ENCODE assay signal across 8 cellular contexts in the genomic region with DNA sequence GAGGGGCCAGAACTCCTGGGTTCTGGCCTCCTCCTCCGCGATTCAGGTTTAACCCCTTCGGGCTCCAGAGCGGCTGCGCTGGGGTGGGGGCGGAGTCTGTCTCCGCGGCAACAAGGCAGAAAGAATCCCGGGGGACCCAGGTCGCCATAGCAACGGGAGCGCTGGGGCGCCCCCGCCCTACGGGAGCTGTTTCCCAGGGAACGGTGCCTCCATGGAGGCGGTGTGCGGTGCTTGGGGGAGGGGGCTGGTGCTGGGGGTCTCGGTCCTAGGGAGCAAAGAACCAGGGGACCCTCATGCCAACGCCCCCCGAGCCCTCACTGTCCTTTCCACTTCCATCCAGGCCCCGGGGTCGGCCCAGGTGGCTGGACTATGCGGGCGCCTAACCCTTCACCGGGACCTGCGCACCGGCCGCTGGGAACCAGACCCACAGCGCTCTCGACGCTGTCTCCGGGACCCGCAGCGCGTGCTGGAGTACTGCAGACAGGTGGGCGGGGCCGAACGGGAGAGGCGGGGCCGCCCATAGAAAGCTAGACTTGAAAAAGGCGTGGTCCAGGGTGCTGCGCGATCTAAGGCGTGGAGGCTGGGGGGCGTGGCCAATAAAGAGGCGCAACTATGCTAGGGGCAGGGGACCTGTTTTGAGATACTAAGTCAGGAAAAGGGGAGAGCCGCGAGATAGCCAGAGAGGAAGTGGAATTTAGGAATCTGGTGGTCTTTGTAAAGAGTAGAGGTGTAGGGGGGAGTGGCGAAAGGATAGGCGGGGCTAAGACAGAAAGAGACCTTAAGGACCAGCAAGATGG. TPM values are rescaled to one million over a fixed set of nuclear protein-coding genes. Genes with fewer than 3 reads are reported as not detected.
DNase-seq lines count a peak whose midpoint lies in the region; ATAC-seq and TF ChIP-seq lines count a peak whose summit lies in the region.

No MANE protein-coding gene starts in this region.

- no peaks in the 10 kb centered on the region for H3K9me3 Mint-ChIP-seq in activated T-helper 2 cell treated with anti-CD3 and anti-CD28 coated beads, Interferon-gamma antibody, Interleukin-2, Interleukin-4, amounts not matched to agents 10 μg/mL and 5 μg/mL and 100 μg/mL, durations not matched to agents 14 hours and 24 hours and 36 hours

- H3K4me3 Mint-ChIP-seq in activated T-helper 2 cell treated with anti-CD3 and anti-CD28 coated beads, Interferon-gamma antibody, Interleukin-2, Interleukin-4, amounts not matched to agents 10 μg/mL and 5 μg/mL and 100 μg/mL, durations not matched to agents 14 hours and 24 hours and 36 hours (ENCODE audit: low read depth): peak overlapping the region; percentile 76

- peaks cover 27% of the 10 kb centered on the region for H3K27me3 Mint-ChIP-seq in activated T-helper 2 cell treated with anti-CD3 and anti-CD28 coated beads, Interferon-gamma antibody, Interleukin-2, Interleukin-4, amounts not matched to agents 10 μg/mL and 5 μg/mL and 100 μg/mL, durations not matched to agents 14 hours and 24 hours and 36 hours (ENCODE audit: low read depth)

- H3K4me1 Mint-ChIP-seq in activated T-helper 2 cell treated with anti-CD3 and anti-CD28 coated beads, Interferon-gamma antibody, Interleukin-2, Interleukin-4, amounts not matched to agents 10 μg/mL and 5 μg/mL and 100 μg/mL, durations not matched to agents 14 hours and 24 hours and 36 hours (ENCODE audit: low read depth): peaks cover 13% of the 10 kb centered on the region

- ATAC-seq in thoracic aorta (ENCODE audit: insufficient number of reproducible peaks, low FRiP score, low read depth): no peak
- ATAC-seq in HG03432 (IDR thresholded peaks at IDR 0.05; ENCODE audit: unreplicated experiment): no peak

- DNase-seq in GM12865 (ENCODE audit: low read depth) (peak; percentile 91), M059J (ENCODE audit: low read depth) (peak; percentile 49), RWPE1 (ENCODE audit: low spot score) (peak; percentile 74), fibroblast of pulmonary artery (ENCODE audit: low read depth) (peak; percentile 60), thoracic aorta (ENCODE audit: low spot score) (no peak)
- DNase-seq in activated T-helper 2 cell treated with anti-CD3 and anti-CD28 coated beads, Interferon-gamma antibody, Interleukin-2, Interleukin-4, amounts not matched to agents 10 μg/mL and 5 μg/mL and 100 μg/mL, durations not matched to agents 14 hours and 24 hours and 36 hours (ENCODE audit: low spot score): peak; percentile 85

- CTCF ChIA-PET in RWPE1 (lab: Yijun Ruan, JAX): interaction anchor here (0.7 to 1.1 kb wide), 3 partner anchors 12 to 313 kb away, joined by 3 read pairs; no protein-coding TSS in a partner anchor

- H3K27ac ChIP-seq in RWPE1 (no peak overlapping the region), neutrophil (no peak overlapping the region), thoracic aorta (no peak overlapping the region)

- H3K36me3 ChIP-seq in neutrophil (no peaks in the 10 kb centered on the region), thoracic aorta (no peaks in the 10 kb centered on the region)

- no peaks in the 10 kb centered on the region for H3K36me3 Mint-ChIP-seq in activated T-helper 2 cell treated with anti-CD3 and anti-CD28 coated beads, Interferon-gamma antibody, Interleukin-2, Interleukin-4, amounts not matched to agents 10 μg/mL and 5 μg/mL and 100 μg/mL, durations not matched to agents 14 hours and 24 hours and 36 hours (ENCODE audit: low read depth)

- TF ChIP-seq CTCF in GM12865 (IDR thresholded peaks at IDR 0.05; ENCODE audit: insufficient read depth, low read depth, low read length, missing control alignments): no peak
- TF ChIP-seq CTCF in RWPE1 (conservative IDR thresholded peaks at IDR 0.05; ENCODE audit: low read depth): no peak
- no peak for TF ChIP-seq CTCF in fibroblast of pulmonary artery (IDR thresholded peaks at IDR 0.05; ENCODE audit: low read length, missing control alignments)
- no peak for TF ChIP-seq CTCF in neutrophil (IDR thresholded peaks at IDR 0.05)
- no peak for TF ChIP-seq CTCF in thoracic aorta (IDR thresholded peaks at IDR 0.05)

- POLR2A ChIA-PET in RWPE1 (lab: Yijun Ruan, JAX; ENCODE audit: low non-redundant PET): interaction anchor here (0.5 to 0.7 kb wide), 2 partner anchors 25 to 31 kb away, joined by 4 to 7 read pairs; a partner anchor contains a TSS

- H3K4me1 ChIP-seq in neutrophil (ENCODE audit: control insufficient read depth in 1 of 2, insufficient read depth in 1 of 2, low read depth in 1 of 2, low read length in 1 of 2): peaks cover 18 to 19% of the 10 kb centered on the region in 2 experiments
- H3K4me1 ChIP-seq in thoracic aorta (ENCODE audit: control insufficient read depth in 1 of 2, low read depth in 2 of 2): peaks cover 17 to 20% of the 10 kb centered on the region in 2 donors

- H3K27me3 ChIP-seq in neutrophil: peaks cover 91% of the 10 kb centered on the region
- H3K27me3 ChIP-seq in thoracic aorta (replicated peaks; ENCODE audit: insufficient read depth): no peaks in the 10 kb centered on the region

- no peaks in the 10 kb centered on the region for H3K9me3 ChIP-seq in neutrophil
- H3K9me3 ChIP-seq in thoracic aorta: no peaks in the 10 kb centered on the region

- intact Hi-C loops in activated T-helper 2 cell treated with anti-CD3 and anti-CD28 coated beads, Interferon-gamma antibody, Interleukin-2, Interleukin-4, amounts not matched to agents 10 μg/mL and 5 μg/mL and 100 μg/mL, durations not matched to agents 14 hours and 24 hours and 36 hours (cut with micrococcal nuclease): no loop called here

- H3K4me3 ChIP-seq in GM12865 (ENCODE audit: low read depth, low read length) (no peak overlapping the region), fibroblast of pulmonary artery (replicated peaks; ENCODE audit: low read depth, low read length) (no peak overlapping the region), neutrophil (ENCODE audit: low read depth in 1 of 2, low read length in 1 of 2) (peak overlapping the region; percentile 8 to 25), thoracic aorta (peak overlapping the region; percentile 80)

- H3K27ac Mint-ChIP-seq in activated T-helper 2 cell treated with anti-CD3 and anti-CD28 coated beads, Interferon-gamma antibody, Interleukin-2, Interleukin-4, amounts not matched to agents 10 μg/mL and 5 μg/mL and 100 μg/mL, durations not matched to agents 14 hours and 24 hours and 36 hours: no peak overlapping the region

RNA-seq across cellular contexts. Expression of a gene that starts 1.2 kb away (rescaled TPM):
- total RNA-seq in M059J (2014; rRNA removed; shearing (Covaris generic)): 42.4 and 51.5 TPM in 2 replicates
- 1.2 and 1.4 TPM in 2 replicates for total RNA-seq in activated T-helper 2 cell treated with anti-CD3 and anti-CD28 coated beads, Interferon-gamma antibody, Interleukin-2, Interleukin-4, amounts not matched to agents 10 μg/mL and 5 μg/mL and 100 μg/mL, durations not matched to agents 14 hours and 24 hours and 36 hours
- 10 to 100 TPM; 28.1 to 47.2 TPM for total RNA-seq in thoracic aorta

RNA-seq across cellular contexts. Expression of a gene that starts 12.8 kb away (rescaled TPM):
- 0.07 and 0.17 TPM in 2 replicates for total RNA-seq in M059J (2014; rRNA removed; shearing (Covaris generic))
- 0.18 and 0.39 TPM in 2 replicates for total RNA-seq in activated T-helper 2 cell treated with anti-CD3 and anti-CD28 coated beads, Interferon-gamma antibody, Interleukin-2, Interleukin-4, amounts not matched to agents 10 μg/mL and 5 μg/mL and 100 μg/mL, durations not matched to agents 14 hours and 24 hours and 36 hours
- total RNA-seq in thoracic aorta: under 1 TPM in 1 of 2 donors, not detected in 1; 0.92 TPM

RNA-seq across cellular contexts. Expression of a gene that starts 17.2 kb away (rescaled TPM):
- not detected in 2 replicates for total RNA-seq in M059J (2014; rRNA removed; shearing (Covaris generic))
- 0.05 TPM in 1 of 2 replicates, not detected in the other for total RNA-seq in activated T-helper 2 cell treated with anti-CD3 and anti-CD28 coated beads, Interferon-gamma antibody, Interleukin-2, Interleukin-4, amounts not matched to agents 10 μg/mL and 5 μg/mL and 100 μg/mL, durations not matched to agents 14 hours and 24 hours and 36 hours
- not detected for total RNA-seq in thoracic aorta

RNA-seq across cellular contexts. Expression of a gene that starts 30.8 kb away (rescaled TPM):
- total RNA-seq in M059J (2014; rRNA removed; shearing (Covaris generic)): 0.91 and 6.1 TPM in 2 replicates
- 109 and 117 TPM in 2 replicates for total RNA-seq in activated T-helper 2 cell treated with anti-CD3 and anti-CD28 coated beads, Interferon-gamma antibody, Interleukin-2, Interleukin-4, amounts not matched to agents 10 μg/mL and 5 μg/mL and 100 μg/mL, durations not matched to agents 14 hours and 24 hours and 36 hours
- total RNA-seq in thoracic aorta: 10 to 100 TPM in 1 of 2 donors, 1 to 10 TPM in 1; 5.4 to 32.6 TPM

RNA-seq across cellular contexts. Expression of a gene that starts 32.8 kb away (rescaled TPM):
- total RNA-seq in M059J (2014; rRNA removed; shearing (Covaris generic)): not detected in 2 replicates
- 53.9 and 57.2 TPM in 2 replicates for total RNA-seq in activated T-helper 2 cell treated with anti-CD3 and anti-CD28 coated beads, Interferon-gamma antibody, Interleukin-2, Interleukin-4, amounts not matched to agents 10 μg/mL and 5 μg/mL and 100 μg/mL, durations not matched to agents 14 hours and 24 hours and 36 hours
- 10 to 100 TPM in 1 of 2 donors, 1 to 10 TPM in 1; 4.5 to 13.2 TPM for total RNA-seq in thoracic aorta

Comparison
In these comparisons a context has a peak if more than half of its experiments do, and no peak if none do; other contexts are left out.
1. H3K4me3 ChIP-seq: peak in neutrophil (2 of 2) and thoracic aorta (single experiment); none in GM12865 (single experiment) and fibroblast of pulmonary artery (single experiment).
2. RNA of a gene that starts 1.2 kb away (total RNA-seq): 42.4 to 51.5 TPM in M059J and 28.1 to 47.2 TPM in thoracic aorta; 1.2 to 1.4 TPM in activated T-helper 2 cell treated with anti-CD3 and anti-CD28 coated beads, Interferon-gamma antibody, Interleukin-2, Interleukin-4, amounts not matched to agents 10 μg/mL and 5 μg/mL and 100 μg/mL, durations not matched to agents 14 hours and 24 hours and 36 hours; every median in the first group is over 10 times any median in the second.